In genomic region chr10:110873951-110874350, GRCh38 we compare ENCODE assay signal across 10 cellular contexts. TPM values are rescaled to one million over a fixed set of nuclear protein-coding genes. Genes with fewer than 3 reads are reported as not detected.
DNase-seq lines count a peak whose midpoint lies in the region; ATAC-seq and TF ChIP-seq lines count a peak whose summit lies in the region.
"Had no signal": no experiment of that assay in that cellular context is flagged by ENCODE, and none has a peak within 500 bp of the region (broad histone marks: within the 10 kb centered on the region; RNA-seq: fewer than 3 reads in every experiment).

No MANE protein-coding gene starts in this region.

- H3K9me3 ChIP-seq in heart left ventricle (no peaks in the 10 kb centered on the region), upper lobe of right lung (no peaks in the 10 kb centered on the region)

- peak overlapping the region; percentile 67 for H3K27ac Mint-ChIP-seq in mesothelial cell of epicardium

- peak overlapping the region in 11 of 12 donors; percentile 3 to 100 (median 93) for H3K4me3 ChIP-seq in heart left ventricle
- peak overlapping the region; percentile 86 for H3K4me3 ChIP-seq in astrocyte of the cerebellum (ENCODE audit: low read depth, low read length)
- peak overlapping the region; percentile 89 for H3K4me3 ChIP-seq in upper lobe of right lung

- ATAC-seq in heart left ventricle (no peak), upper lobe of right lung (no peak), GM21515 (IDR thresholded peaks at IDR 0.05; ENCODE audit: unreplicated experiment) (no peak), GM18868 (IDR thresholded peaks at IDR 0.05; ENCODE audit: unreplicated experiment) (no peak)

- TF ChIP-seq CTCF in heart left ventricle (IDR thresholded peaks at IDR 0.05) (no peak), astrocyte of the cerebellum (IDR thresholded peaks at IDR 0.05; ENCODE audit: low read depth, low read length, missing control alignments) (no peak), mesothelial cell of epicardium (IDR thresholded peaks at IDR 0.05; ENCODE audit: unreplicated experiment) (no peak), upper lobe of right lung (IDR thresholded peaks at IDR 0.05) (no peak)

- H3K27ac ChIP-seq in heart left ventricle (peak overlapping the region in 5 of 12 donors; percentile 94 to 99 (median 98)), upper lobe of right lung (no peak overlapping the region)
- H3K27ac ChIP-seq: epithelial cell of prostate had no signal

- no peak for DNase-seq in heart left ventricle
- no peak for DNase-seq in cardiac septum (ENCODE audit: low spot score)
- DNase-seq in astrocyte of the cerebellum (ENCODE audit: low read depth): no peak
- no peak for DNase-seq in mesothelial cell of epicardium (ENCODE audit: low spot score in 2 of 2, unreplicated experiment in 2 of 2)
- no peak for DNase-seq in upper lobe of right lung
- no peak for DNase-seq in SK-N-DZ (ENCODE audit: low spot score)
- DNase-seq: EL had no signal

- 37 to 74% (median 68%) methylated on average over 2 of the region's 2 CpGs for WGBS in heart left ventricle, 4 donors

- in situ Hi-C loops in astrocyte of the cerebellum (cut with HindIII; ENCODE audit: low sequenced_read_pairs): loop anchor here (5.0 kb wide), 1 partner anchor 87 kb away; no protein-coding TSS in a partner anchor

- peaks cover 1% of the 10 kb centered on the region for H3K36me3 Mint-ChIP-seq in mesothelial cell of epicardium

- no peaks in the 10 kb centered on the region for H3K9me3 Mint-ChIP-seq in mesothelial cell of epicardium

- intact Hi-C loops in heart left ventricle (cut with DNase I): loop anchor here in 8 of 10 donors (2.0 to 10.0 kb wide), 10 partner anchors 37 to 369 kb away; partner anchors contain the start of genes BBIP1 (in 1 of the 8) and SHOC2 (in 1 of the 8)
- intact Hi-C loops in cardiac septum (cut with DNase I): loop anchor here (5.0 kb wide), 3 partner anchors 43 to 72 kb away; partner anchors contain the start of genes BBIP1 and SHOC2
- intact Hi-C loops in upper lobe of right lung (cut with DNase I): no loop called here

- H3K27me3 Mint-ChIP-seq in mesothelial cell of epicardium (ENCODE audit: low read depth): no peaks in the 10 kb centered on the region

- no peak for TF ChIP-seq POLR2A in heart left ventricle (IDR thresholded peaks at IDR 0.05)

- peaks cover 0 to 61% (median 21%) of the 10 kb centered on the region in 12 donors for H3K4me1 ChIP-seq in heart left ventricle
- peaks cover 21% of the 10 kb centered on the region for H3K4me1 ChIP-seq in upper lobe of right lung

- H3K36me3 ChIP-seq in heart left ventricle: peaks cover 0 to 33% (median 23%) of the 10 kb centered on the region in 9 donors
- H3K36me3 ChIP-seq in upper lobe of right lung: peaks cover 9% of the 10 kb centered on the region

- H3K4me3 Mint-ChIP-seq in mesothelial cell of epicardium: peak overlapping the region; percentile 62

- H3K27me3 ChIP-seq in heart left ventricle (no peaks in the 10 kb centered on the region), upper lobe of right lung (no peaks in the 10 kb centered on the region)

- H3K4me1 Mint-ChIP-seq in mesothelial cell of epicardium: peaks cover 29% of the 10 kb centered on the region

RNA-seq across cellular contexts. Expression of gene PDCD4, which starts 2.2 kb away (rescaled TPM):
- total RNA-seq in heart left ventricle: 10 to 100 TPM; 21.7 to 73.2 (median 44.1) TPM
- 10 to 100 TPM; 18.2 to 30.1 TPM for polyA plus RNA-seq in heart left ventricle
- total RNA-seq in cardiac septum: 42.0 TPM
- 142 to 157 TPM (median 145 TPM) in 3 replicates for total RNA-seq in mesothelial cell of epicardium
- 48.6 TPM for total RNA-seq in upper lobe of right lung
- polyA plus RNA-seq in SK-N-DZ (2014; cell fraction: cytosol; rRNA removed): 30.0 and 43.5 TPM in 2 replicates
- 42.9 and 57.8 TPM in 2 replicates for polyA plus RNA-seq in SK-N-DZ (2014; cell fraction: nucleus; rRNA removed)

RNA-seq across cellular contexts. Expression of gene BBIP1, which starts 45.0 kb away (rescaled TPM):
- total RNA-seq in heart left ventricle (10 to 100 TPM; 19.3 to 32.4 (median 25.2) TPM), cardiac septum (31.1 TPM), mesothelial cell of epicardium (16.3 to 18.6 TPM (median 16.5 TPM) in 3 replicates), upper lobe of right lung (25.3 TPM)
- polyA plus RNA-seq in heart left ventricle: 10 to 100 TPM; 26.6 to 29.5 TPM
- polyA plus RNA-seq in SK-N-DZ (2014; cell fraction: cytosol; rRNA removed): 48.6 and 48.7 TPM in 2 replicates
- 57.3 and 69.6 TPM in 2 replicates for polyA plus RNA-seq in SK-N-DZ (2014; cell fraction: nucleus; rRNA removed)

RNA-seq across cellular contexts. Expression of gene SHOC2, which starts 45.5 kb away (rescaled TPM):
- total RNA-seq in heart left ventricle (10 to 100 TPM; 31.0 to 58.4 (median 45.4) TPM), cardiac septum (51.4 TPM), mesothelial cell of epicardium (40.4 to 43.2 TPM (median 41.0 TPM) in 3 replicates), upper lobe of right lung (58.4 TPM)
- 10 to 100 TPM; 17.9 to 31.6 TPM for polyA plus RNA-seq in heart left ventricle
- 13.3 and 22.3 TPM in 2 replicates for polyA plus RNA-seq in SK-N-DZ (2014; cell fraction: cytosol; rRNA removed)
- polyA plus RNA-seq in SK-N-DZ (2014; cell fraction: nucleus; rRNA removed): 10.2 and 10.6 TPM in 2 replicates
